ENCODE assay signal across 1 cellular context in genomic region chr3:32578669-32579068, GRCh38.
TF ChIP-seq lines count a peak whose summit lies in the region.

No MANE protein-coding gene starts in this region.

TF ChIP-seq in HepG2, 621 proteins besides CTCF, POLR2A, EP300 and RAD21:
- 0 out of 2 replicates have a peak, but pooled peaks have one; percentile 10 for TF ChIP-seq ZNF687 (CRISPR knock-in tag; IDR thresholded peaks at IDR 0.05)
